ENCODE assay signal across 10 cellular contexts in the genomic region with DNA sequence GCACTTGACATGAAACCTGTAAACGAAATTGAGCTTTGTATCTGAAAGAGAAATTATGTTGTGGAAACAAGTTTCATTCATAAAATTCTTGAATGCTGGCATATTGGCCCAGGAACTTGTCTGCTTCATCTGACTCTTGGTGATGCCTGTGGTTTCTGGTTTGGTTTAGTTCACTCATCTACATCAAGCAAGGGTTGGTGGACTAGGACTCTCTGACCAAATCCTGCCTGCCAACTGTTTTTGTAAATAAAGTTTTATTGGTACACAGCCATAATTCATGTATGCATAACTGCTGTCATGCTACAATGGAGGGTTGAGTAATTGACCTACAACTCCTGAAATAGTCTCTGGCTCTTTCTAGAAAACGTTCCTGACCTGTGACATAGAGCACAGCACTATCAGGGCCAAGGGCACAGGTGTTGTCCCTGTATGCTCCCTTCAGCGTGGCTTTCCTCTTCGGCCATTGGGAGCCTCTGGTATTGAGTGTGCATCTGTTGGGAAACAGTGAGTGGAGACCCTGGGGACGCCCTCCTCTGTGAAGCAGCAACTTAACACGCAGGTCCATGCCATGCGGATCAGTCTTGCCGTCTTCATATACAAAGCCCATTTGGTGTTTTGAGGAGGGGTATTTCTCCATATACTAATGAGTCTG.
"Had no signal": no experiment of that assay in that cellular context is flagged by ENCODE, and none has a peak within 500 bp of the region (broad histone marks: within the 10 kb centered on the region; RNA-seq: fewer than 3 reads in every experiment).

No MANE protein-coding gene starts in this region.

- H3K4me1 ChIP-seq: right lobe of liver had no signal

- H3K9me3 ChIP-seq: body of pancreas, right lobe of liver had no signal

- H3K4me3 ChIP-seq: body of pancreas, ovary, right lobe of liver, smooth muscle cell had no signal

- H3K27me3 ChIP-seq: body of pancreas, ovary, right lobe of liver had no signal

- ATAC-seq: body of pancreas; naive thymus-derived CD4-positive, alpha-beta T cell; right lobe of liver; stimulated activated naive CD8-positive, alpha-beta T cell treated with anti-CD3 and anti-CD28 coated beads, Interleukin-15, amount 100 ng/mL, for 72 hours had no signal

- H3K36me3 ChIP-seq: ovary, right lobe of liver had no signal

- DNase-seq: activated CD4-positive, alpha-beta T cell treated with anti-CD3 and anti-CD28 coated beads, Interleukin-2, amount 50 U/mL, for 4 hours; activated naive CD4-positive, alpha-beta T cell treated with anti-CD3 and anti-CD28 coated beads for 36 hours; activated T-cell treated with anti-CD3 and anti-CD28 coated beads, Interleukin-2, amount 50 U/mL, for 24 hours; body of pancreas; ovary; stimulated activated CD4-positive, alpha-beta T cell treated with anti-CD3 and anti-CD28 coated beads, Interleukin-4, amount 100 ng/mL, for 1 hour; stimulated activated naive CD8-positive, alpha-beta T cell treated with anti-CD3 and anti-CD28 coated beads, Interleukin-15, amount 100 ng/mL, for 72 hours had no signal

- H3K27ac ChIP-seq: body of pancreas, ovary, right lobe of liver had no signal
